ENCODE assay signal across 8 cellular contexts in genomic region chr3:143674100-143674968, GRCh38.
DNase-seq lines count a peak whose midpoint lies in the region; ATAC-seq and TF ChIP-seq lines count a peak whose summit lies in the region.

No MANE protein-coding gene starts in this region.

- WGBS in right lobe of liver (ENCODE audit: insufficient coverage, low coverage, low lambda C conversion rate, missing lambda C conversion rate): 29% methylated on average over 10 of the region's 10 CpGs

- no peak overlapping the region for H3K4me3 ChIP-seq in BLaER1 treated with 17β-estradiol and CSF1 and Interleukin-3, amounts not matched to agents 10 nM and 100 nM
- H3K4me3 ChIP-seq in coronary artery (no peak overlapping the region), right lobe of liver (no peak overlapping the region)

- H3K9ac ChIP-seq in BLaER1 treated with 17β-estradiol and CSF1 and Interleukin-3, amounts not matched to agents 10 nM and 100 nM: peak overlapping the region in 4 of 11 experiments; percentile 20 to 59 (median 39); a peak in 7 of 22 replicates

- ATAC-seq in HG03342 (IDR thresholded peaks at IDR 0.05; ENCODE audit: unreplicated experiment): peak; percentile 66
- ATAC-seq in right lobe of liver: peak; percentile 86 to 94 (median 90)

- peak overlapping the region in 10 of 11 experiments; percentile 14 to 68 (median 35); a peak in 16 of 22 replicates for H3K4me2 ChIP-seq in BLaER1 treated with 17β-estradiol and CSF1 and Interleukin-3, amounts not matched to agents 10 nM and 100 nM

- TF ChIP-seq POLR2A in right lobe of liver (IDR thresholded peaks at IDR 0.05): no peak

- no peaks in the 10 kb centered on the region for H3K9me3 ChIP-seq in BLaER1 treated with 17β-estradiol and CSF1 and Interleukin-3, amounts not matched to agents 10 nM and 100 nM (replicated peaks in 1 of 11)
- H3K9me3 ChIP-seq in right lobe of liver: no peaks in the 10 kb centered on the region

- H3K4me1 ChIP-seq in BLaER1 treated with 17β-estradiol and CSF1 and Interleukin-3, amounts not matched to agents 10 nM and 100 nM: peaks cover 0 to 27% (median 14%) of the 10 kb centered on the region in 10 experiments; a peak in 16 of 20 replicates
- peaks cover 0 to 8% (median 2%) of the 10 kb centered on the region in 4 donors for H3K4me1 ChIP-seq in right lobe of liver

- peaks cover 0 to 20% (median 0%) of the 10 kb centered on the region in 11 experiments; a peak in 3 of 22 replicates for H3K36me3 ChIP-seq in BLaER1 treated with 17β-estradiol and CSF1 and Interleukin-3, amounts not matched to agents 10 nM and 100 nM
- no peaks in the 10 kb centered on the region for H3K36me3 ChIP-seq in right lobe of liver

- peak overlapping the region in 7 of 11 experiments; percentile 4 to 61 (median 30); a peak in 8 of 22 replicates for H3K27ac ChIP-seq in BLaER1 treated with 17β-estradiol and CSF1 and Interleukin-3, amounts not matched to agents 10 nM and 100 nM
- no peak overlapping the region for H3K27ac ChIP-seq in coronary artery
- H3K27ac ChIP-seq in right lobe of liver: no peak overlapping the region

- peak; percentile 39 for DNase-seq in GM19238 (ENCODE audit: insufficient read length, low spot score)
- peak; percentile 8 for DNase-seq in NCI-H345 treated with DMSO at 0.1 percent for 48 hours (lab: John Stamatoyannopoulos, UW; ENCODE audit: unreplicated experiment)
- DNase-seq in activated CD4-positive, alpha-beta T cell treated with anti-CD3 and anti-CD28 coated beads for 48 hours: peak; percentile 82
- peak; percentile 75 for DNase-seq in coronary artery (ENCODE audit: low spot score)
- DNase-seq in right lobe of liver: peak; percentile 61 to 77 (median 70)
- DNase-seq in stimulated activated CD4-positive, alpha-beta T cell treated with anti-CD3 and anti-CD28 coated beads, TNF-alpha, amount 100 ng/mL, for 4 hours (ENCODE audit: low read depth in 3 of 3): peak; percentile 18 to 64 (median 46)

- H4K20me1 ChIP-seq in BLaER1 treated with 17β-estradiol and CSF1 and Interleukin-3, amounts not matched to agents 10 nM and 100 nM: peaks cover 0 to 5% (median 0%) of the 10 kb centered on the region in 11 experiments; a peak in 1 of 22 replicates

- intact Hi-C loops in right lobe of liver (cut with DNase I): no loop called here

- TF ChIP-seq CTCF in coronary artery (IDR thresholded peaks at IDR 0.05) (peak; percentile 56), right lobe of liver (IDR thresholded peaks at IDR 0.05) (peak; percentile 85 to 94 (median 88))

- no peaks in the 10 kb centered on the region for H3K27me3 ChIP-seq in BLaER1 treated with 17β-estradiol and CSF1 and Interleukin-3, amounts not matched to agents 10 nM and 100 nM
- no peaks in the 10 kb centered on the region for H3K27me3 ChIP-seq in right lobe of liver

Comparison
In these comparisons a context has a peak if more than half of its experiments do, and no peak if none do; other contexts are left out.
1. H3K27ac ChIP-seq: peak in BLaER1 treated with 17β-estradiol and CSF1 and Interleukin-3, amounts not matched to agents 10 nM and 100 nM (7 of 11); none in coronary artery (0 of 2) and right lobe of liver (0 of 3).
2. DNase-seq: peak in every context shown above with its lines; median percentile 82 in activated CD4-positive, alpha-beta T cell treated with anti-CD3 and anti-CD28 coated beads for 48 hours; 75 in coronary artery; 70 in right lobe of liver; 46 in stimulated activated CD4-positive, alpha-beta T cell treated with anti-CD3 and anti-CD28 coated beads, TNF-alpha, amount 100 ng/mL, for 4 hours; 39 in GM19238; 8 in NCI-H345 treated with DMSO at 0.1 percent for 48 hours.